In the genomic region with DNA sequence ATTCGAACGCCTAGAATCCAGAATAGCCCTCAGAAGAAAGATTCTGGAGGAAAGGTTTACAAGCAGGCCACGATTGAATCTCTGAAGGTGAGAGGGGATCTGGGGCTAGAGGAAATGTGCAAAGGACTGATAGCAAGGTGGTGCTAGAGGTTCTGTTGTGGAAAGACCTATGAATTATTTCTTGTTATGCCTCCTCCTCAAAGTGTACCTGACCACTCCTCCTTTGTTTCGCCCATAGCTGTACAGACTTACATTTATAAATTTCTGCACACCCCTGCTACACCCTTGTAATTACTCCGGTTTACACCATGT, we compare ENCODE assay signal across 9 cellular contexts. TPM values are rescaled to one million over a fixed set of nuclear protein-coding genes. Genes with fewer than 3 reads are reported as not detected.
DNase-seq lines count a peak whose midpoint lies in the region; ATAC-seq and TF ChIP-seq lines count a peak whose summit lies in the region.
"Had no signal": no experiment of that assay in that cellular context is flagged by ENCODE, and none has a peak within 500 bp of the region (broad histone marks: within the 10 kb centered on the region; RNA-seq: fewer than 3 reads in every experiment).

No MANE protein-coding gene starts in this region.

- no peak overlapping the region for H3K4me3 Mint-ChIP-seq in activated naive CD4-positive, alpha-beta T cell treated with anti-CD3 and anti-CD28 coated beads for 36 hours
- no peak overlapping the region for H3K4me3 Mint-ChIP-seq in activated naive CD4-positive, alpha-beta T cell treated with anti-CD3 and anti-CD28 coated beads, Interleukin-2, amount 10 ng/mL, durations not matched to agents 7 days and 5 days
- no peak overlapping the region for H3K4me3 Mint-ChIP-seq in activated CD4-positive, alpha-beta T cell treated with anti-CD3 and anti-CD28 coated beads, Interleukin-2, amount 10 ng/mL, durations not matched to agents 7 days and 5 days

- H3K27ac Mint-ChIP-seq in activated naive CD4-positive, alpha-beta T cell treated with anti-CD3 and anti-CD28 coated beads for 36 hours: no peak overlapping the region
- no peak overlapping the region for H3K27ac Mint-ChIP-seq in activated naive CD4-positive, alpha-beta T cell treated with anti-CD3 and anti-CD28 coated beads, Interleukin-2, amount 10 ng/mL, durations not matched to agents 7 days and 5 days
- no peak overlapping the region for H3K27ac Mint-ChIP-seq in activated CD4-positive, alpha-beta T cell treated with anti-CD3 and anti-CD28 coated beads, Interleukin-2, amount 10 ng/mL, durations not matched to agents 7 days and 5 days

- H3K27me3 ChIP-seq in SJCRH30: no peaks in the 10 kb centered on the region
- no peaks in the 10 kb centered on the region for H3K27me3 ChIP-seq in right cardiac atrium (ENCODE audit: control insufficient read depth, insufficient read depth)
- no peaks in the 10 kb centered on the region for H3K27me3 ChIP-seq in tibial nerve

- no peak for TF ChIP-seq EP300 in tibial nerve (IDR thresholded peaks at IDR 0.05)

- H3K4me1 ChIP-seq in SJCRH30 (peaks cover 6% of the 10 kb centered on the region; the same call in 1 of the 2 replicates), right cardiac atrium (ENCODE audit: control insufficient read depth, insufficient read depth, low read length) (no peaks in the 10 kb centered on the region), tibial nerve (peaks cover 0 to 49% (median 31%) of the 10 kb centered on the region in 4 donors)

- H3K36me3 ChIP-seq in SJCRH30 (no peaks in the 10 kb centered on the region), tibial nerve (peaks cover 0 to 11% (median 0%) of the 10 kb centered on the region in 3 donors)

- peak; percentile 16 for DNase-seq in activated naive CD4-positive, alpha-beta T cell treated with anti-CD3 and anti-CD28 coated beads for 36 hours
- DNase-seq in activated naive CD4-positive, alpha-beta T cell treated with anti-CD3 and anti-CD28 coated beads, Interleukin-2, amount 10 ng/mL, durations not matched to agents 7 days and 5 days: no peak
- no peak for DNase-seq in SJCRH30
- no peak for DNase-seq in right cardiac atrium
- no peak for DNase-seq in tibial nerve (ENCODE audit: low spot score in 2 of 2)
- no peak for DNase-seq in activated CD4-positive, alpha-beta T cell treated with anti-CD3 and anti-CD28 coated beads, Interleukin-2, amount 10 ng/mL, durations not matched to agents 7 days and 5 days
- DNase-seq in amniotic stem cell (lab: John Stamatoyannopoulos, UW): no peak
- DNase-seq: activated CD4-positive, alpha-beta T cell treated with anti-CD3 and anti-CD28 coated beads for 4 hours had no signal

- no peak for TF ChIP-seq CTCF in tibial nerve (IDR thresholded peaks at IDR 0.05)

- H3K27ac ChIP-seq in SJCRH30: no peak overlapping the region
- H3K27ac ChIP-seq in right cardiac atrium (ENCODE audit: low read length): no peak overlapping the region
- peak overlapping the region in 3 of 4 donors; percentile 95 to 96 (median 96) for H3K27ac ChIP-seq in tibial nerve

- no peaks in the 10 kb centered on the region for H3K9me3 Mint-ChIP-seq in activated naive CD4-positive, alpha-beta T cell treated with anti-CD3 and anti-CD28 coated beads for 36 hours
- no peaks in the 10 kb centered on the region for H3K9me3 Mint-ChIP-seq in activated naive CD4-positive, alpha-beta T cell treated with anti-CD3 and anti-CD28 coated beads, Interleukin-2, amount 10 ng/mL, durations not matched to agents 7 days and 5 days
- H3K9me3 Mint-ChIP-seq in activated CD4-positive, alpha-beta T cell treated with anti-CD3 and anti-CD28 coated beads, Interleukin-2, amount 10 ng/mL, durations not matched to agents 7 days and 5 days: no peaks in the 10 kb centered on the region

- H3K4me1 Mint-ChIP-seq in activated naive CD4-positive, alpha-beta T cell treated with anti-CD3 and anti-CD28 coated beads for 36 hours (ENCODE audit: low read depth): peaks cover 30% of the 10 kb centered on the region
- peaks cover 39% of the 10 kb centered on the region for H3K4me1 Mint-ChIP-seq in activated naive CD4-positive, alpha-beta T cell treated with anti-CD3 and anti-CD28 coated beads, Interleukin-2, amount 10 ng/mL, durations not matched to agents 7 days and 5 days
- peaks cover 40% of the 10 kb centered on the region for H3K4me1 Mint-ChIP-seq in activated CD4-positive, alpha-beta T cell treated with anti-CD3 and anti-CD28 coated beads, Interleukin-2, amount 10 ng/mL, durations not matched to agents 7 days and 5 days

- CTCF ChIA-PET in activated naive CD4-positive, alpha-beta T cell treated with anti-CD3 and anti-CD28 coated beads for 36 hours (lab: Charles Lee): interaction anchor here (0.8 to 2.0 kb wide), 2 partner anchors 27 to 193 kb away, joined by 4 to 7 read pairs; no protein-coding TSS in a partner anchor
- CTCF ChIA-PET in activated naive CD4-positive, alpha-beta T cell treated with anti-CD3 and anti-CD28 coated beads, Interleukin-2, amount 10 ng/mL, durations not matched to agents 7 days and 5 days (lab: Charles Lee): interaction anchor here (0.9 to 1.5 kb wide), 6 partner anchors 9 to 435 kb away, joined by 3 to 8 read pairs (median 4); no protein-coding TSS in a partner anchor
- CTCF ChIA-PET in activated CD4-positive, alpha-beta T cell treated with anti-CD3 and anti-CD28 coated beads, Interleukin-2, amount 10 ng/mL, durations not matched to agents 7 days and 5 days (lab: Charles Lee): no interaction called here

- no peaks in the 10 kb centered on the region for H3K27me3 Mint-ChIP-seq in activated naive CD4-positive, alpha-beta T cell treated with anti-CD3 and anti-CD28 coated beads for 36 hours (ENCODE audit: low read depth)
- no peaks in the 10 kb centered on the region for H3K27me3 Mint-ChIP-seq in activated naive CD4-positive, alpha-beta T cell treated with anti-CD3 and anti-CD28 coated beads, Interleukin-2, amount 10 ng/mL, durations not matched to agents 7 days and 5 days
- no peaks in the 10 kb centered on the region for H3K27me3 Mint-ChIP-seq in activated CD4-positive, alpha-beta T cell treated with anti-CD3 and anti-CD28 coated beads, Interleukin-2, amount 10 ng/mL, durations not matched to agents 7 days and 5 days

- WGBS in right cardiac atrium: 54% methylated on average over 5 of the region's 5 CpGs
- WGBS in tibial nerve, 2 donors: 40 to 46% methylated on average over 5 of the region's 5 CpGs

- ATAC-seq in right cardiac atrium: no peak
- ATAC-seq in HG03354 (IDR thresholded peaks at IDR 0.05; ENCODE audit: poor library complexity, severe bottlenecking, unreplicated experiment): no peak

- H3K4me3 ChIP-seq in SJCRH30 (peak overlapping the region; percentile 86), right cardiac atrium (ENCODE audit: low read length) (peak overlapping the region; percentile 96), tibial nerve (peak overlapping the region; percentile 59 to 81 (median 76))

- POLR2A ChIA-PET in activated CD4-positive, alpha-beta T cell treated with anti-CD3 and anti-CD28 coated beads, Interleukin-2, amount 10 ng/mL, durations not matched to agents 7 days and 5 days (lab: Charles Lee): no interaction called here

- TF ChIP-seq POLR2A in tibial nerve (IDR thresholded peaks at IDR 0.05): no peak

- intact Hi-C loops in activated naive CD4-positive, alpha-beta T cell treated with anti-CD3 and anti-CD28 coated beads for 36 hours (cut with micrococcal nuclease): no loop called here
- intact Hi-C loops in right cardiac atrium (cut with DNase I): no loop called here

- H3K9me3 ChIP-seq in SJCRH30 (replicated peaks) (no peaks in the 10 kb centered on the region), right cardiac atrium (ENCODE audit: control insufficient read depth, low read length) (no peaks in the 10 kb centered on the region), tibial nerve (no peaks in the 10 kb centered on the region)

- H3K36me3 Mint-ChIP-seq in activated naive CD4-positive, alpha-beta T cell treated with anti-CD3 and anti-CD28 coated beads for 36 hours (ENCODE audit: low read depth): peaks cover 20% of the 10 kb centered on the region
- H3K36me3 Mint-ChIP-seq in activated naive CD4-positive, alpha-beta T cell treated with anti-CD3 and anti-CD28 coated beads, Interleukin-2, amount 10 ng/mL, durations not matched to agents 7 days and 5 days: peaks cover 24% of the 10 kb centered on the region
- peaks cover 27% of the 10 kb centered on the region for H3K36me3 Mint-ChIP-seq in activated CD4-positive, alpha-beta T cell treated with anti-CD3 and anti-CD28 coated beads, Interleukin-2, amount 10 ng/mL, durations not matched to agents 7 days and 5 days (ENCODE audit: low read depth)

RNA-seq across cellular contexts. Expression of a gene that starts 1.0 kb away (rescaled TPM):
- 10 to 100 TPM; 13.0 TPM for total RNA-seq in activated naive CD4-positive, alpha-beta T cell treated with anti-CD3 and anti-CD28 coated beads for 36 hours
- 6.3 and 7.8 TPM in 2 replicates for total RNA-seq in SJCRH30 (2014; rRNA removed; shearing (Covaris generic))
- total RNA-seq in right cardiac atrium (1 to 10 TPM; 3.8 to 5.7 (median 4.6) TPM), tibial nerve (1 to 10 TPM; 3.0 to 9.0 (median 5.5) TPM)
- polyA plus RNA-seq in right cardiac atrium: 3.1 TPM
- 10 to 100 TPM; 13.5 to 14.9 TPM for total RNA-seq in activated CD4-positive, alpha-beta T cell treated with anti-CD3 and anti-CD28 coated beads, Interleukin-2, amount 10 ng/mL, durations not matched to agents 7 days and 5 days

RNA-seq across cellular contexts. Expression of a gene that starts 1.4 kb away (rescaled TPM):
- total RNA-seq in activated naive CD4-positive, alpha-beta T cell treated with anti-CD3 and anti-CD28 coated beads for 36 hours: 100 to 1,000 TPM; 140 to 142 TPM
- total RNA-seq in SJCRH30 (2014; rRNA removed; shearing (Covaris generic)): 132 and 135 TPM in 2 replicates
- total RNA-seq in right cardiac atrium (100 to 1,000 TPM; 333 to 377 (median 362) TPM), tibial nerve (100 to 1,000 TPM; 145 to 304 (median 189) TPM)
- 245 TPM for polyA plus RNA-seq in right cardiac atrium
- 100 to 1,000 TPM; 195 to 210 TPM for total RNA-seq in activated CD4-positive, alpha-beta T cell treated with anti-CD3 and anti-CD28 coated beads, Interleukin-2, amount 10 ng/mL, durations not matched to agents 7 days and 5 days

RNA-seq across cellular contexts. Expression of a gene that starts 36.4 kb away (rescaled TPM):
- not detected for total RNA-seq in activated naive CD4-positive, alpha-beta T cell treated with anti-CD3 and anti-CD28 coated beads for 36 hours
- total RNA-seq in SJCRH30 (2014; rRNA removed; shearing (Covaris generic)): not detected in 2 replicates
- total RNA-seq in right cardiac atrium (not detected), tibial nerve (not detected)
- polyA plus RNA-seq in right cardiac atrium: not detected
- total RNA-seq in activated CD4-positive, alpha-beta T cell treated with anti-CD3 and anti-CD28 coated beads, Interleukin-2, amount 10 ng/mL, durations not matched to agents 7 days and 5 days: not detected

Comparison
In these comparisons a context has a peak if more than half of its experiments do, and no peak if none do; other contexts are left out.
1. H3K27ac ChIP-seq: peak in tibial nerve (3 of 4); none in SJCRH30 (single experiment) and right cardiac atrium (single experiment).
2. Peak in every context shown above with its lines, with median percentiles within 50 percentile points of each other: H3K4me3 ChIP-seq.